18 cellular contexts compared by ENCODE assay signal in genomic region chr10:6214612-6215011, GRCh38.
"Had no signal": no experiment of that assay in that cellular context is flagged by ENCODE, and none has a peak within 500 bp of the region (broad histone marks: within the 10 kb centered on the region; RNA-seq: fewer than 3 reads in every experiment).

No MANE protein-coding gene starts in this region.

- H3K4me3 Mint-ChIP-seq: central memory CD8-positive, alpha-beta T cell; effector memory CD8-positive, alpha-beta T cell; immature natural killer cell; naive B cell; nephron; stimulated activated effector memory CD8-positive, alpha-beta T cell treated with anti-CD3 and anti-CD28 coated beads, Interleukin-12 subunit alpha, Interleukin-12 subunit beta, amount 100 ng/mL, for 72 hours had no signal

- H3K27me3 ChIP-seq: esophagus muscularis mucosa, ovary, tibial nerve had no signal

- H3K27ac Mint-ChIP-seq: stimulated activated effector memory CD8-positive, alpha-beta T cell treated with anti-CD3 and anti-CD28 coated beads, Interleukin-12 subunit alpha, Interleukin-12 subunit beta, amount 100 ng/mL, for 72 hours had no signal

- H3K36me3 ChIP-seq: ovary had no signal

- H3K9me3 Mint-ChIP-seq: central memory CD8-positive, alpha-beta T cell; effector memory CD8-positive, alpha-beta T cell; immature natural killer cell; naive B cell; nephron; stimulated activated effector memory CD8-positive, alpha-beta T cell treated with anti-CD3 and anti-CD28 coated beads, Interleukin-12 subunit alpha, Interleukin-12 subunit beta, amount 100 ng/mL, for 72 hours had no signal

- ATAC-seq: effector memory CD8-positive, alpha-beta T cell; left cardiac atrium; right cardiac atrium; stimulated activated effector memory CD8-positive, alpha-beta T cell treated with anti-CD3 and anti-CD28 coated beads, Interleukin-12 subunit alpha, Interleukin-12 subunit beta, amount 100 ng/mL, for 72 hours; stimulated activated naive CD8-positive, alpha-beta T cell treated with anti-CD3 and anti-CD28 coated beads, Interleukin-15, Interleukin-2, amounts not matched to agents 100 U/mL and 50 U/mL, for 24 hours had no signal

- H3K4me3 ChIP-seq: esophagus muscularis mucosa, left ventricle myocardium inferior, lung, ovary, tibial nerve had no signal

- H3K27ac ChIP-seq: epithelial cell of prostate, esophagus muscularis mucosa, left ventricle myocardium inferior, ovary, tibial nerve had no signal

- DNase-seq: effector memory CD8-positive, alpha-beta T cell; immature natural killer cell; left cardiac atrium; left ventricle myocardium inferior; naive B cell; ovary; right cardiac atrium; stimulated activated CD4-positive, alpha-beta T cell treated with anti-CD3 and anti-CD28 coated beads, Interleukin-4, amount 100 ng/mL, for 1 hour; stimulated activated CD8-positive, alpha-beta memory T cell treated with anti-CD3 and anti-CD28 coated beads, Interleukin-4, amount 100 ng/mL, for 48 hours; stimulated activated naive CD8-positive, alpha-beta T cell treated with anti-CD3 and anti-CD28 coated beads, Interleukin-15, Interleukin-2, amounts not matched to agents 100 U/mL and 50 U/mL, for 24 hours had no signal

- FAIRE-seq: kidney had no signal

- H3K9me3 ChIP-seq: esophagus muscularis mucosa, left ventricle myocardium inferior, ovary, tibial nerve had no signal

- H3K27me3 Mint-ChIP-seq: central memory CD8-positive, alpha-beta T cell; effector memory CD8-positive, alpha-beta T cell; naive B cell had no signal
